Comparison of ENCODE assay signal across 18 cellular contexts in the genomic region with DNA sequence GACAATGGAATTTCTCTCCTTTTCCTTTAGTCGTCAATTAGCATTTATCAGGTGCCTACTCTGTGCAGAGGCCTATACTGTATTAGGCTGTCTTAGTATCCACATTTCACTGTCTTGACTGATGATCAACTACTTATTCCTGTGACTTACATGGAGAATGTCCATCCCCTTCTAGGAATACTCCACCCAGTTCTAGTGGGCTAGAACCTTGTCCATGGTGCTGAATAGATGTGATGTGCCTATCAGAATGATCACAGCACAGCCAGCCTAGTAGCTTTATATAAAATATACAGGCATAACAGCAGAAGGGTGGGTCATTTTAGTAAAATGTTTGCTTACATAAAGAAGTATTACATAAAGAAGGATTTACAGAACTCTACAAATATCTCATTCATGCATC.
DNase-seq lines count a peak whose midpoint lies in the region; ATAC-seq and TF ChIP-seq lines count a peak whose summit lies in the region.
"Had no signal": no experiment of that assay in that cellular context is flagged by ENCODE, and none has a peak within 500 bp of the region (broad histone marks: within the 10 kb centered on the region; RNA-seq: fewer than 3 reads in every experiment).

No MANE protein-coding gene starts in this region.

- H3K4me3 ChIP-seq in NT2/D1 (ENCODE audit: insufficient read length, low read depth) (no peak overlapping the region), endodermal cell (ENCODE audit: low read length) (no peak overlapping the region), neural progenitor cell (no peak overlapping the region)
- H3K4me3 ChIP-seq: PC-9 had no signal

- H2AFZ ChIP-seq in neural progenitor cell (replicated peaks), result no peak overlapping the region
- H2AFZ ChIP-seq: PC-9 had no signal

- no peak for TF ChIP-seq CTCF in endodermal cell (conservative IDR thresholded peaks at IDR 0.05)
- TF ChIP-seq CTCF in neural progenitor cell (IDR thresholded peaks at IDR 0.05), result no peak

- H4K20me1 ChIP-seq in neural progenitor cell (ENCODE audit: low read depth), result no peaks in the 10 kb centered on the region

- H3K36me3 ChIP-seq in NT2/D1 (ENCODE audit: insufficient read depth, insufficient read length, low read length) (no peaks in the 10 kb centered on the region), endodermal cell (ENCODE audit: control insufficient read depth, insufficient read depth, low read length) (no peaks in the 10 kb centered on the region), neural progenitor cell (no peaks in the 10 kb centered on the region)

- peaks cover 5% of the 10 kb centered on the region for H3K9me3 Mint-ChIP-seq in endodermal cell
- no peaks in the 10 kb centered on the region for H3K9me3 Mint-ChIP-seq in neural progenitor cell
- H3K9me3 Mint-ChIP-seq: activated CD4-positive, alpha-beta memory T cell treated with anti-CD3 and anti-CD28 coated beads for 36 hours had no signal

- H3K27me3 Mint-ChIP-seq in endodermal cell (ENCODE audit: insufficient read depth) (no peaks in the 10 kb centered on the region), neural progenitor cell (ENCODE audit: insufficient read depth, low read depth) (peaks cover 5% of the 10 kb centered on the region)
- H3K27me3 Mint-ChIP-seq: activated CD4-positive, alpha-beta memory T cell treated with anti-CD3 and anti-CD28 coated beads for 36 hours had no signal

- H3K9me3 ChIP-seq in NT2/D1 (ENCODE audit: insufficient read depth, low read length) (no peaks in the 10 kb centered on the region), endodermal cell (ENCODE audit: control insufficient read depth, low read length) (no peaks in the 10 kb centered on the region), neural progenitor cell (ENCODE audit: low read depth) (no peaks in the 10 kb centered on the region)

- 87 to 100% methylated on average over 1 of the region's 1 CpG for WGBS in endodermal cell (ENCODE audit: insufficient coverage in 1 of 2, insufficient read length in 1 of 2), 2 experiments

- H3K4me2 ChIP-seq in neural progenitor cell, result no peak overlapping the region
- H3K4me2 ChIP-seq: PC-9, SK-N-SH had no signal

- H3K27ac Mint-ChIP-seq in endodermal cell, result no peak overlapping the region
- H3K27ac Mint-ChIP-seq in neural progenitor cell, result no peak overlapping the region
- H3K27ac Mint-ChIP-seq: activated CD4-positive, alpha-beta memory T cell treated with anti-CD3 and anti-CD28 coated beads for 36 hours; CD14-positive monocyte; naive thymus-derived CD8-positive, alpha-beta T cell had no signal

- H3K4me1 ChIP-seq in NT2/D1 (ENCODE audit: insufficient read depth, insufficient read length), result no peaks in the 10 kb centered on the region
- no peaks in the 10 kb centered on the region for H3K4me1 ChIP-seq in endodermal cell (ENCODE audit: control insufficient read depth, insufficient read depth, low read length)
- H3K4me1 ChIP-seq in neural progenitor cell, result no peaks in the 10 kb centered on the region

- H3K4me1 Mint-ChIP-seq in endodermal cell, result no peaks in the 10 kb centered on the region
- H3K4me1 Mint-ChIP-seq in neural progenitor cell, result no peaks in the 10 kb centered on the region
- H3K4me1 Mint-ChIP-seq: CD14-positive monocyte; naive thymus-derived CD8-positive, alpha-beta T cell had no signal

- H3K4me3 Mint-ChIP-seq in endodermal cell (no peak overlapping the region), neural progenitor cell (no peak overlapping the region)
- H3K4me3 Mint-ChIP-seq: activated CD4-positive, alpha-beta memory T cell treated with anti-CD3 and anti-CD28 coated beads for 36 hours; CD14-positive monocyte; naive thymus-derived CD8-positive, alpha-beta T cell had no signal

- H3K36me3 Mint-ChIP-seq in endodermal cell (ENCODE audit: low read depth), result no peaks in the 10 kb centered on the region
- H3K36me3 Mint-ChIP-seq in neural progenitor cell, result no peaks in the 10 kb centered on the region
- H3K36me3 Mint-ChIP-seq: activated CD4-positive, alpha-beta memory T cell treated with anti-CD3 and anti-CD28 coated beads for 36 hours; CD14-positive monocyte; naive thymus-derived CD8-positive, alpha-beta T cell had no signal

- no peaks in the 10 kb centered on the region for H3F3A ChIP-seq in neural progenitor cell (ENCODE audit: low read depth)

- H3K27ac ChIP-seq in endodermal cell (ENCODE audit: low read depth, low read length) (no peak overlapping the region), neural progenitor cell (no peak overlapping the region)
- H3K27ac ChIP-seq: 22Rv1, PC-9 had no signal

- no peak for ATAC-seq in GM21515 (IDR thresholded peaks at IDR 0.05; ENCODE audit: unreplicated experiment)
- no peak for ATAC-seq in HG03025 (IDR thresholded peaks at IDR 0.05; ENCODE audit: low FRiP score, unreplicated experiment)
- ATAC-seq: naive thymus-derived CD8-positive, alpha-beta T cell; stimulated activated naive CD8-positive, alpha-beta T cell treated with anti-CD3 and anti-CD28 coated beads, Interleukin-15, Interleukin-2, amounts not matched to agents 100 U/mL and 50 U/mL, for 24 hours had no signal

- H3K27me3 ChIP-seq in NT2/D1 (ENCODE audit: insufficient read depth, insufficient read length) (no peaks in the 10 kb centered on the region), endodermal cell (ENCODE audit: control insufficient read depth, insufficient read depth, low read length, poor library complexity, severe bottlenecking) (no peaks in the 10 kb centered on the region), neural progenitor cell (no peaks in the 10 kb centered on the region)

- H3K79me2 ChIP-seq in neural progenitor cell (ENCODE audit: low read depth), result no peaks in the 10 kb centered on the region

- H3K9ac ChIP-seq in NT2/D1 (ENCODE audit: insufficient read length, low read depth) (no peak overlapping the region), endodermal cell (ENCODE audit: extremely low read depth, low read length, poor library complexity, severe bottlenecking) (no peak overlapping the region), neural progenitor cell (no peak overlapping the region)
- H3K9ac ChIP-seq: SK-N-SH had no signal

- peak; percentile 1 for DNase-seq in DMS 273 (lab: John Stamatoyannopoulos, UW; ENCODE audit: unreplicated experiment)
- no peak for DNase-seq in DMS 273 treated with DMSO at 0.1 percent for 48 hours (lab: John Stamatoyannopoulos, UW)
- DNase-seq in NT2/D1 (ENCODE audit: low read depth, low spot score), result peak; percentile 38
- peak; percentile 65 for DNase-seq in endodermal cell
- DNase-seq in neural progenitor cell (ENCODE audit: low spot score), result peak; percentile 69
- no peak for DNase-seq in AG20443 (ENCODE audit: low spot score)
- DNase-seq: activated CD4-positive, alpha-beta memory T cell treated with anti-CD3 and anti-CD28 coated beads for 36 hours; activated T-cell treated with anti-CD3 and anti-CD28 coated beads, Interleukin-2, amount 50 U/mL, for 48 hours; naive thymus-derived CD8-positive, alpha-beta T cell; NCI-H1930; NCI-H510A treated with DMSO at 0.1 percent for 48 hours; PC-9; SK-N-SH; stimulated activated naive CD8-positive, alpha-beta T cell treated with anti-CD3 and anti-CD28 coated beads, Interleukin-15, Interleukin-2, amounts not matched to agents 100 U/mL and 50 U/mL, for 24 hours had no signal

Comparison
In these comparisons a context has a peak if more than half of its experiments do, and no peak if none do; other contexts are left out.
1. DNase-seq: peak in DMS 273 (single experiment), NT2/D1 (single experiment), endodermal cell (single experiment) and neural progenitor cell (single experiment); none in DMS 273 treated with DMSO at 0.1 percent for 48 hours (single experiment) and AG20443 (single experiment).